Comparison of ENCODE assay signal across 1 cellular context in the genomic region with DNA sequence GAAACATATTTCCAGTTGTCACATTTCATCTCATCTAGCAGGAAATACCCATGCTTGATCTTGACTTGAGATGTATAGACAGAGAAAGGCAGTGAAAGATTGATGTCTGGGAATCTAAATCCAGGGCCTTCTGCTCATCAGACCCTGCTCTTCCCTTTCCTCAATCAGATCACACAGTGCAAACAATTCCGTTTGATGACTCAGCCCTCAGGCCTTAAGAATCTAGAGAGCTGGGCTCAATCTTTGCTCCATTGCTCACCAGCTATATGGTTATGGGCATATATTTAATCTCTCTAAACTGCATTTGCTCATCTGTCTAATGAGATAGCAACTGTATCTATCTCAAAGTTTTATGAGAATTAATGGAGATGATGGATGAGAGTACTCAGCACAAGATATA.
TF ChIP-seq lines count a peak whose summit lies in the region.

No MANE protein-coding gene starts in this region.

TF ChIP-seq in endothelial cell of umbilical vein, 7 proteins besides CTCF, POLR2A, EP300 and RAD21:
- TF ChIP-seq MYC (IDR thresholded peaks at IDR 0.05; ENCODE audit: low read depth, low read length) (no peak), FOS (IDR thresholded peaks at IDR 0.05; ENCODE audit: borderline replicate concordance, insufficient read depth, low read length) (peak; percentile 14)
